21 cellular contexts compared by ENCODE assay signal in the genomic region with DNA sequence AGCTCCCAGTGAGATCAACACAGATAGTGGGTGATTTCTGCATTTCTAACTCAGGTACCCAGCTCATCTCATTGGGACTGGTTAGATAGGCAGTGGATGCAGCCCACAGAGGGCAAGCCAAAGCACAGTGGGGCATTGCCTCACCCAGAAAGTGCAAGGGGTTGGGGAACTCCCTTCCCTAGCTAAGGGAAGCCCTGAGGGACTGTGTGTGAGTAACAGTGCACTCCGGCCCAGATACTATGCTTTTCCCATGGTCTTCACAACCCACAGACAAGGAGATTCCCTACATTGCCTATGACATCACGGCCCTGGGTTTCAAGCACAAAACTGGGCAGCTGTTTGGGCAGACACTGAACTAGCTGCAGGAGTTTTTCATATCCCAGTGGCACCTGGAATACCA.
DNase-seq lines count a peak whose midpoint lies in the region; TF ChIP-seq lines count a peak whose summit lies in the region.
"Had no signal": no experiment of that assay in that cellular context is flagged by ENCODE, and none has a peak within 500 bp of the region (broad histone marks: within the 10 kb centered on the region; RNA-seq: fewer than 3 reads in every experiment).

No MANE protein-coding gene starts in this region.

- dilution Hi-C loops in mammary epithelial cell (cut with HindIII; ENCODE audit: low sequenced_read_pairs): loop anchor here (5.0 kb wide), 1 partner anchor 39 kb away; no protein-coding TSS in a partner anchor

- in situ Hi-C loops in mammary epithelial cell (cut with MboI; ENCODE audit: low sequenced_read_pairs in 2 of 2): no loop called here

- no peak for TF ChIP-seq POLR2A in breast epithelium (IDR thresholded peaks at IDR 0.05)

- WGBS in mammary epithelial cell (ENCODE audit: low coverage, missing lambda C conversion rate): 80% methylated on average over 1 of the region's 2 CpGs

- H3K4me3 Mint-ChIP-seq in MCF 10A (ENCODE audit: unreplicated experiment): no peak overlapping the region
- H3K4me3 Mint-ChIP-seq in HFFc6: no peak overlapping the region
- H3K4me3 Mint-ChIP-seq: B cell; CD4-positive, alpha-beta T cell; CD8-positive, alpha-beta memory T cell had no signal

- CTCF ChIA-PET in MCF 10A (lab: Yijun Ruan, JAX): no interaction called here
- CTCF ChIA-PET in mammary epithelial cell (lab: Charles Lee; ENCODE audit: low non-redundant PET): interaction anchor here (0.5 kb wide), 1 partner anchor 141 kb away, joined by 9 read pairs; no protein-coding TSS in a partner anchor

- no TSS peak for BruUV-seq in MCF 10A (replicated peaks; lab: Mats Ljungman, UMichigan)
- no TSS peak for BruUV-seq in mammary epithelial cell (replicated peaks; lab: Mats Ljungman, UMichigan)

- no peaks in the 10 kb centered on the region for H3K4me1 Mint-ChIP-seq in MCF 10A (ENCODE audit: insufficient read depth, unreplicated experiment)
- H3K4me1 Mint-ChIP-seq in HFFc6 (ENCODE audit: low read depth): no peaks in the 10 kb centered on the region
- H3K4me1 Mint-ChIP-seq: B cell; CD8-positive, alpha-beta memory T cell had no signal

- TF ChIP-seq CTCF in MCF 10A (IDR thresholded peaks at IDR 0.05; ENCODE audit: unreplicated experiment) (no peak), breast epithelium (IDR thresholded peaks at IDR 0.05) (no peak), mammary epithelial cell (conservative IDR thresholded peaks at IDR 0.05 in 1 of 2, IDR thresholded peaks at IDR 0.05 in 1 of 2; ENCODE audit: extremely low read depth in 1 of 2, insufficient read depth in 1 of 2, low read depth in 1 of 2, low read length in 2 of 2) (no peak), fibroblast of mammary gland (conservative IDR thresholded peaks at IDR 0.05; ENCODE audit: control insufficient read depth, insufficient read depth, low read depth, low read length) (no peak), HFFc6 (IDR thresholded peaks at IDR 0.05) (no peak)

- H3K79me2 ChIP-seq in mammary epithelial cell (ENCODE audit: insufficient read depth, low read length): no peaks in the 10 kb centered on the region

- no peaks in the 10 kb centered on the region for H4K20me1 ChIP-seq in mammary epithelial cell (ENCODE audit: insufficient read depth, low read length)
- H4K20me1 ChIP-seq: BLaER1 had no signal

- peaks cover 76% of the 10 kb centered on the region for H3K27me3 Mint-ChIP-seq in MCF 10A (ENCODE audit: insufficient read depth, unreplicated experiment)
- H3K27me3 Mint-ChIP-seq in HFFc6 (ENCODE audit: insufficient read depth): no peaks in the 10 kb centered on the region
- H3K27me3 Mint-ChIP-seq: B cell; CD4-positive, alpha-beta T cell; CD8-positive, alpha-beta memory T cell had no signal

- no peak overlapping the region for H2AFZ ChIP-seq in mammary epithelial cell (ENCODE audit: low read depth, low read length)
- H2AFZ ChIP-seq: GM23248 had no signal

- intact Hi-C loops in MCF 10A (cut with micrococcal nuclease) (no loop called here), breast epithelium (cut with DNase I; ENCODE audit: low total_unique reads) (no loop called here), mammary epithelial cell (cut with micrococcal nuclease) (no loop called here)

- H3K9me3 Mint-ChIP-seq in MCF 10A (ENCODE audit: unreplicated experiment) (no peaks in the 10 kb centered on the region), HFFc6 (peaks cover 53% of the 10 kb centered on the region)

- H3K4me1 ChIP-seq in breast epithelium (no peaks in the 10 kb centered on the region), mammary epithelial cell (ENCODE audit: insufficient read depth, low read length) (no peaks in the 10 kb centered on the region)
- H3K4me1 ChIP-seq: BLaER1 had no signal

- no peaks in the 10 kb centered on the region for H3K36me3 ChIP-seq in breast epithelium
- H3K36me3 ChIP-seq in mammary epithelial cell (ENCODE audit: insufficient read depth, low read length): no peaks in the 10 kb centered on the region
- H3K36me3 ChIP-seq: BLaER1 had no signal

- H3K36me3 Mint-ChIP-seq in MCF 10A (ENCODE audit: insufficient read depth, unreplicated experiment): no peaks in the 10 kb centered on the region
- no peaks in the 10 kb centered on the region for H3K36me3 Mint-ChIP-seq in HFFc6 (ENCODE audit: low read depth)
- H3K36me3 Mint-ChIP-seq: CD8-positive, alpha-beta memory T cell had no signal

- H3K4me3 ChIP-seq in breast epithelium: no peak overlapping the region
- no peak overlapping the region for H3K4me3 ChIP-seq in mammary epithelial cell (replicated peaks in 1 of 3; ENCODE audit: insufficient read depth in 1 of 3, low read depth in 2 of 3, low read length in 3 of 3)
- no peak overlapping the region for H3K4me3 ChIP-seq in fibroblast of mammary gland (ENCODE audit: control insufficient read depth, low read depth, low read length)
- H3K4me3 ChIP-seq: BLaER1, GM12878, GM23248 had no signal

- H3K27me3 ChIP-seq in breast epithelium: no peaks in the 10 kb centered on the region
- no peaks in the 10 kb centered on the region for H3K27me3 ChIP-seq in mammary epithelial cell (ENCODE audit: insufficient read depth, low read length)
- H3K27me3 ChIP-seq: BLaER1 had no signal

- H3K9me3 ChIP-seq in breast epithelium (no peaks in the 10 kb centered on the region), mammary epithelial cell (replicated peaks; ENCODE audit: insufficient read depth, low read length) (no peaks in the 10 kb centered on the region)
- H3K9me3 ChIP-seq: BLaER1 had no signal

- no peak overlapping the region for H3K4me2 ChIP-seq in mammary epithelial cell (ENCODE audit: insufficient read depth, low read depth, low read length)
- H3K4me2 ChIP-seq: BLaER1 had no signal

- POLR2A ChIA-PET in MCF 10A (lab: Yijun Ruan, JAX): no interaction called here

- H3K27ac Mint-ChIP-seq in MCF 10A (ENCODE audit: low read depth, unreplicated experiment) (no peak overlapping the region), HFFc6 (no peak overlapping the region)
- H3K27ac Mint-ChIP-seq: B cell; CD4-positive, alpha-beta T cell; CD8-positive, alpha-beta memory T cell had no signal

- peak; percentile 16 for DNase-seq in MCF 10A (ENCODE audit: unreplicated experiment)
- DNase-seq in breast epithelium (ENCODE audit: low spot score in 2 of 2): no peak
- DNase-seq in mammary epithelial cell: peak; percentile 44
- DNase-seq in fibroblast of mammary gland (ENCODE audit: low read depth): peak; percentile 1
- no peak for DNase-seq in NCI-H1694 treated with DMSO at 0.1 percent for 48 hours (lab: John Stamatoyannopoulos, UW)
- DNase-seq in activated CD8-positive, alpha-beta memory T cell treated with anti-CD3 and anti-CD28 coated beads, Interleukin-2, amount 50 U/mL, for 4 hours: no peak
- no peak for DNase-seq in HFFc6
- DNase-seq: CD4-positive, alpha-beta T cell; CD8-positive, alpha-beta memory T cell; DMS 273 treated with DMSO at 0.1 percent for 48 hours; DMS79; EL; GDM1; GM23248; H7; HCEC 1CT had no signal

- no peak overlapping the region for H3K9ac ChIP-seq in mammary epithelial cell (ENCODE audit: insufficient read depth, low read length)
- H3K9ac ChIP-seq: BLaER1, GM23248 had no signal

- H3K27ac ChIP-seq in breast epithelium: no peak overlapping the region
- no peak overlapping the region for H3K27ac ChIP-seq in mammary epithelial cell (ENCODE audit: insufficient read depth, low read depth, low read length)
- H3K27ac ChIP-seq: 22Rv1, BLaER1, C4-2B, GM23248 had no signal

Comparison
In these comparisons a context has a peak if more than half of its experiments do, and no peak if none do; other contexts are left out.
1. DNase-seq: peak in MCF 10A (single experiment), mammary epithelial cell (single experiment) and fibroblast of mammary gland (single experiment); none in breast epithelium (0 of 2), NCI-H1694 treated with DMSO at 0.1 percent for 48 hours (single experiment), activated CD8-positive, alpha-beta memory T cell treated with anti-CD3 and anti-CD28 coated beads, Interleukin-2, amount 50 U/mL, for 4 hours (single experiment) and HFFc6 (single experiment).